ENCODE assay signal across 8 cellular contexts in genomic region chr4:186201535-186202230, GRCh38. TPM values are rescaled to one million over a fixed set of nuclear protein-coding genes. Genes with fewer than 3 reads are reported as not detected.
DNase-seq lines count a peak whose midpoint lies in the region; ATAC-seq and TF ChIP-seq lines count a peak whose summit lies in the region.

No MANE protein-coding gene starts in this region.

- TF ChIP-seq CTCF in A673 (conservative IDR thresholded peaks at IDR 0.05; ENCODE audit: low read depth, low read length): peak; percentile 51

- intact Hi-C loops in A673 (cut with micrococcal nuclease; ENCODE audit: unreplicated experiment): no loop called here

- no peaks in the 10 kb centered on the region for H3K27me3 ChIP-seq in A673 (replicated peaks; ENCODE audit: insufficient read depth, low read depth, low read length, poor library complexity)

- peaks cover 37% of the 10 kb centered on the region for H3K4me1 ChIP-seq in A673 (ENCODE audit: insufficient read depth, low read length, poor library complexity, severe bottlenecking)

- H3K9me3 ChIP-seq in A673 (ENCODE audit: low read depth, low read length, poor library complexity, severe bottlenecking): no peaks in the 10 kb centered on the region

- H3K27ac ChIP-seq in A673 (ENCODE audit: low read depth, low read length, poor library complexity, severe bottlenecking): no peak overlapping the region

- CTCF ChIA-PET in A673 (lab: Charles Lee): interaction anchor here (0.5 kb wide), 1 partner anchor 825 kb away, joined by 4 read pairs; no protein-coding TSS in a partner anchor

- DNase-seq in A673 (ENCODE audit: low spot score) (peak; percentile 29), NOMO-1 treated with dmso at 0.1 percent for 144 hours (lab: John Stamatoyannopoulos, UW; ENCODE audit: unreplicated experiment) (peak; percentile 19), activated T-helper 1 cell treated with Interleukin-2 at 50 U/mL for 16 hours (ENCODE audit: low read depth) (peak; percentile 23), germinal center (ENCODE audit: low spot score) (peak; percentile 73), DMS79 treated with DMSO at 0.1 percent for 48 hours (lab: John Stamatoyannopoulos, UW) (no peak)
- peak; percentile 35 to 50 for DNase-seq in stimulated activated CD4-positive, alpha-beta T cell treated with anti-CD3 and anti-CD28 coated beads, Interleukin-12 subunit alpha, Interleukin-12 subunit beta, amount 100 ng/mL, for 24 hours (ENCODE audit: low read depth in 2 of 2)

- H3K36me3 ChIP-seq in A673 (ENCODE audit: insufficient read depth, low read length, poor library complexity, severe bottlenecking): no peaks in the 10 kb centered on the region

- no peak overlapping the region for H3K4me3 ChIP-seq in A673 (ENCODE audit: low read depth, low read length, poor library complexity, severe bottlenecking)

- ATAC-seq in GM18519 (IDR thresholded peaks at IDR 0.05; ENCODE audit: low FRiP score, unreplicated experiment) (peak; percentile 90), HG03064 (IDR thresholded peaks at IDR 0.05; ENCODE audit: low read depth, unreplicated experiment) (peak; percentile 94)

- no TSS peak for BruUV-seq in A673 (replicated peaks; lab: Mats Ljungman, UMichigan)

- POLR2A ChIA-PET in A673 (lab: Charles Lee; ENCODE audit: low non-redundant PET): no interaction called here

RNA-seq across cellular contexts. Expression of gene CYP4V2, which starts 10.3 kb away (rescaled TPM):
- 14.3 and 15.3 TPM in 2 replicates for total RNA-seq in A673 (2021)

RNA-seq across cellular contexts. Expression of gene KLKB1, which starts 25.6 kb away (rescaled TPM):
- total RNA-seq in A673 (2021): 0.39 TPM in 1 of 2 replicates, not detected in the other
